Comparison of ENCODE assay signal across 9 cellular contexts in genomic region chr7:129828989-129829676, GRCh38.
DNase-seq lines count a peak whose midpoint lies in the region; FAIRE-seq and TF ChIP-seq lines count a peak whose summit lies in the region.
"Had no signal": no experiment of that assay in that cellular context is flagged by ENCODE, and none has a peak within 500 bp of the region (broad histone marks: within the 10 kb centered on the region; RNA-seq: fewer than 3 reads in every experiment).

No MANE protein-coding gene starts in this region.

- no peak overlapping the region for H3K4me3 ChIP-seq in fibroblast of mammary gland (ENCODE audit: control insufficient read depth, low read depth, low read length)
- H3K4me3 ChIP-seq in tibial artery, result no peak overlapping the region

- no peak overlapping the region for H3K4me3 Mint-ChIP-seq in endothelial cell (ENCODE audit: unreplicated experiment)

- no peak for TF ChIP-seq CTCF in fibroblast of mammary gland (conservative IDR thresholded peaks at IDR 0.05; ENCODE audit: control insufficient read depth, insufficient read depth, low read depth, low read length)
- no peak for TF ChIP-seq CTCF in tibial artery (IDR thresholded peaks at IDR 0.05)
- TF ChIP-seq CTCF in endothelial cell (IDR thresholded peaks at IDR 0.05; ENCODE audit: unreplicated experiment), result no peak

- peaks cover 3 to 8% (median 4%) of the 10 kb centered on the region in 3 donors for H3K36me3 ChIP-seq in tibial artery

- peaks cover 9 to 66% (median 36%) of the 10 kb centered on the region in 4 donors for H3K4me1 ChIP-seq in tibial artery

- H3K9me3 ChIP-seq in tibial artery, result no peaks in the 10 kb centered on the region

- H3K4me1 Mint-ChIP-seq in endothelial cell (ENCODE audit: unreplicated experiment), result peaks cover 30% of the 10 kb centered on the region

- peaks cover 34% of the 10 kb centered on the region for H3K36me3 Mint-ChIP-seq in endothelial cell (ENCODE audit: low read depth, unreplicated experiment)

- H3K27ac Mint-ChIP-seq in endothelial cell (ENCODE audit: unreplicated experiment), result no peak overlapping the region

- intact Hi-C loops in tibial artery (cut with DNase I; ENCODE audit: low total_unique reads), result loop anchor here (5.0 to 10.0 kb wide), 4 partner anchors 164 to 464 kb away; partner anchors contain the start of gene NRF1

- no peaks in the 10 kb centered on the region for H3K9me3 Mint-ChIP-seq in endothelial cell (ENCODE audit: unreplicated experiment)
- H3K9me3 Mint-ChIP-seq: naive B cell had no signal

- peak in 2 of 3 donors; percentile 25 to 33 for DNase-seq in stimulated activated CD4-positive, alpha-beta T cell treated with anti-CD3 and anti-CD28 coated beads, Interleukin-12 subunit alpha, Interleukin-12 subunit beta, amount 100 ng/mL, for 48 hours (ENCODE audit: low read depth in 2 of 3, low spot score in 1 of 3)
- no peak for DNase-seq in stimulated activated CD4-positive, alpha-beta T cell treated with anti-CD3 and anti-CD28 coated beads, Interleukin-12 subunit alpha, Interleukin-12 subunit beta, amount 100 ng/mL, for 4 hours
- DNase-seq in RCC 7860 (ENCODE audit: low spot score), result peak; percentile 58
- peak; percentile 37 for DNase-seq in fibroblast of mammary gland (ENCODE audit: low read depth)
- no peak for DNase-seq in tibial artery
- no peak for DNase-seq in endothelial cell (ENCODE audit: low spot score)
- no peak for DNase-seq in D341Med (ENCODE audit: low spot score)
- no peak for DNase-seq in germinal center (ENCODE audit: low spot score)

- FAIRE-seq in RCC 7860 (lab: Jason Lieb, UNC), result no peak

- peaks cover 16% of the 10 kb centered on the region for H3K27me3 Mint-ChIP-seq in endothelial cell (ENCODE audit: unreplicated experiment)
- H3K27me3 Mint-ChIP-seq: naive B cell had no signal

- H3K27ac ChIP-seq in tibial artery, result peak overlapping the region; percentile 13 to 64

- H3K27me3 ChIP-seq in tibial artery, result no peaks in the 10 kb centered on the region

Comparison
In these comparisons a context has a peak if more than half of its experiments do, and no peak if none do; other contexts are left out.
1. DNase-seq: peak in stimulated activated CD4-positive, alpha-beta T cell treated with anti-CD3 and anti-CD28 coated beads, Interleukin-12 subunit alpha, Interleukin-12 subunit beta, amount 100 ng/mL, for 48 hours (2 of 3), RCC 7860 (single experiment) and fibroblast of mammary gland (single experiment); none in stimulated activated CD4-positive, alpha-beta T cell treated with anti-CD3 and anti-CD28 coated beads, Interleukin-12 subunit alpha, Interleukin-12 subunit beta, amount 100 ng/mL, for 4 hours (single experiment), tibial artery (0 of 2), endothelial cell (single experiment), D341Med (single experiment) and germinal center (single experiment).